ENCODE assay signal across 9 cellular contexts in genomic region chr4:4507923-4508322, GRCh38. TPM values are rescaled to one million over a fixed set of nuclear protein-coding genes. Genes with fewer than 3 reads are reported as not detected.
A peak's percentile ranks its signal among the peaks of the same experiment; 100 is the strongest.
DNase-seq lines count a peak whose midpoint lies in the region; TF ChIP-seq lines count a peak whose summit lies in the region.
"Had no signal": no experiment of that assay in that cellular context is flagged by ENCODE, and none has a peak within 500 bp of the region (broad histone marks: within the 10 kb centered on the region; RNA-seq: fewer than 3 reads in every experiment).

No MANE protein-coding gene starts in this region.

- H3K4me3 ChIP-seq in breast epithelium (no peak overlapping the region), lower leg skin (ENCODE audit: low read depth, poor library complexity, severe bottlenecking) (no peak overlapping the region)

- H3K27me3 Mint-ChIP-seq in MCF 10A (ENCODE audit: insufficient read depth, unreplicated experiment) (no peaks in the 10 kb centered on the region), type B pancreatic cell (no peaks in the 10 kb centered on the region)
- H3K27me3 Mint-ChIP-seq: CD4-positive, CD25-positive, alpha-beta regulatory T cell had no signal

- CTCF ChIA-PET in MCF 10A (lab: Yijun Ruan, JAX): interaction anchor here (0.6 to 3.3 kb wide), 12 partner anchors 11 to 272 kb away, joined by 3 to 15 read pairs (median 3); no protein-coding TSS in a partner anchor

- no peak overlapping the region for H3K27ac ChIP-seq in breast epithelium

- H3K4me1 Mint-ChIP-seq in MCF 10A (ENCODE audit: insufficient read depth, unreplicated experiment): no peaks in the 10 kb centered on the region
- peaks cover 6% of the 10 kb centered on the region for H3K4me1 Mint-ChIP-seq in type B pancreatic cell (ENCODE audit: unreplicated experiment)

- TF ChIP-seq POLR2A in breast epithelium (IDR thresholded peaks at IDR 0.05) (no peak), erythroblast (IDR thresholded peaks at IDR 0.05; ENCODE audit: low read length) (no peak), lower leg skin (IDR thresholded peaks at IDR 0.05) (no peak)

- H3K36me3 ChIP-seq in breast epithelium: no peaks in the 10 kb centered on the region

- no TSS peak for BruUV-seq in MCF 10A (replicated peaks; lab: Mats Ljungman, UMichigan)

- no peaks in the 10 kb centered on the region for H3K36me3 Mint-ChIP-seq in MCF 10A (ENCODE audit: insufficient read depth, unreplicated experiment)
- peaks cover 9% of the 10 kb centered on the region for H3K36me3 Mint-ChIP-seq in type B pancreatic cell

- intact Hi-C loops in MCF 10A (cut with micrococcal nuclease): no loop called here
- intact Hi-C loops in breast epithelium (cut with DNase I; ENCODE audit: low total_unique reads): no loop called here
- intact Hi-C loops in lower leg skin (cut with DNase I; ENCODE audit: low total_unique reads): no loop called here

- TF ChIP-seq CTCF in MCF 10A (IDR thresholded peaks at IDR 0.05; ENCODE audit: unreplicated experiment) (peak; percentile 35), breast epithelium (IDR thresholded peaks at IDR 0.05) (no peak), type B pancreatic cell (conservative IDR thresholded peaks at IDR 0.05) (peak; percentile 71), lower leg skin (IDR thresholded peaks at IDR 0.05) (no peak)

- POLR2A ChIA-PET in MCF 10A (lab: Yijun Ruan, JAX): interaction anchor here (0.7 kb wide), 1 partner anchor 34 kb away, joined by 3 read pairs; the partner anchor contains the start of gene STX18

- H3K4me1 ChIP-seq in breast epithelium: no peaks in the 10 kb centered on the region

- 80 to 87% methylated on average over 4 of the region's 4 CpGs for WGBS in lower leg skin, 2 donors

- H3K9me3 Mint-ChIP-seq in MCF 10A (ENCODE audit: unreplicated experiment): no peaks in the 10 kb centered on the region
- H3K9me3 Mint-ChIP-seq in type B pancreatic cell: peaks cover 4% of the 10 kb centered on the region
- H3K9me3 Mint-ChIP-seq: CD4-positive, CD25-positive, alpha-beta regulatory T cell had no signal

- H3K27me3 ChIP-seq in breast epithelium: no peaks in the 10 kb centered on the region

- peak; percentile 18 for DNase-seq in MCF 10A (ENCODE audit: unreplicated experiment)
- DNase-seq in breast epithelium (ENCODE audit: low spot score in 2 of 2): no peak
- peak; percentile 32 for DNase-seq in NCI-H69 (lab: John Stamatoyannopoulos, UW)
- DNase-seq in erythroblast (lab: John Stamatoyannopoulos, UW): peak; percentile 8 to 25
- no peak for DNase-seq in type B pancreatic cell (ENCODE audit: extremely low spot score, unreplicated experiment)
- DNase-seq in lower leg skin (ENCODE audit: low spot score in 2 of 2): no peak
- DNase-seq in stimulated activated CD4-positive, alpha-beta T cell treated with anti-CD3 and anti-CD28 coated beads, Interleukin-12 subunit alpha, Interleukin-12 subunit beta, amount 100 ng/mL, for 4 hours: no peak
- DNase-seq in NCI-H187 treated with DMSO at 0.1 percent for 48 hours (lab: John Stamatoyannopoulos, UW): no peak

- H3K27ac Mint-ChIP-seq in MCF 10A (ENCODE audit: low read depth, unreplicated experiment): no peak overlapping the region
- H3K27ac Mint-ChIP-seq in type B pancreatic cell: no peak overlapping the region

- no peak overlapping the region for H3K4me3 Mint-ChIP-seq in MCF 10A (ENCODE audit: unreplicated experiment)
- no peak overlapping the region for H3K4me3 Mint-ChIP-seq in type B pancreatic cell
- H3K4me3 Mint-ChIP-seq: CD4-positive, CD25-positive, alpha-beta regulatory T cell had no signal

- H3K9me3 ChIP-seq in breast epithelium: no peaks in the 10 kb centered on the region

RNA-seq across cellular contexts. Expression of gene STX18, which starts 33.9 kb away (rescaled TPM):
- total RNA-seq in MCF 10A (2022): 32.7 and 34.3 TPM in 2 replicates
- 10 to 100 TPM; 32.2 to 36.3 (median 32.8) TPM for total RNA-seq in breast epithelium
- total RNA-seq in type B pancreatic cell (ENCODE audit: low replicate concordance): 28.6 and 36.7 TPM in 2 replicates
- total RNA-seq in lower leg skin: 10 to 100 TPM; 18.1 to 24.6 (median 21.5) TPM

Comparison
In these comparisons a context has a peak if more than half of its experiments do, and no peak if none do; other contexts are left out.
1. DNase-seq: peak in MCF 10A (single experiment), NCI-H69 (single experiment) and erythroblast (2 of 2); none in breast epithelium (0 of 2), type B pancreatic cell (single experiment), lower leg skin (0 of 2), stimulated activated CD4-positive, alpha-beta T cell treated with anti-CD3 and anti-CD28 coated beads, Interleukin-12 subunit alpha, Interleukin-12 subunit beta, amount 100 ng/mL, for 4 hours (single experiment) and NCI-H187 treated with DMSO at 0.1 percent for 48 hours (single experiment).
2. CTCF ChIP-seq: peak in MCF 10A (single experiment) and type B pancreatic cell (single experiment); none in breast epithelium (0 of 3) and lower leg skin (0 of 3).